Comparison of ENCODE assay signal across 16 cellular contexts in genomic region chr20:58523916-58524315, GRCh38. TPM values are rescaled to one million over a fixed set of nuclear protein-coding genes. Genes with fewer than 3 reads are reported as not detected.
DNase-seq lines count a peak whose midpoint lies in the region; ATAC-seq and TF ChIP-seq lines count a peak whose summit lies in the region.
"Had no signal": no experiment of that assay in that cellular context is flagged by ENCODE, and none has a peak within 500 bp of the region (broad histone marks: within the 10 kb centered on the region; RNA-seq: fewer than 3 reads in every experiment).

No MANE protein-coding gene starts in this region.

- H2BK12ac ChIP-seq in mesenchymal stem cell (ENCODE audit: low read length in 2 of 2): no peak overlapping the region

- no peak overlapping the region for H3K4me2 ChIP-seq in mesenchymal stem cell (ENCODE audit: low read length, poor library complexity, severe bottlenecking)
- H3K4me2 ChIP-seq: A549 had no signal

- in situ Hi-C loops in astrocyte of the cerebellum (cut with HindIII; ENCODE audit: low sequenced_read_pairs): no loop called here

- H2AK5ac ChIP-seq in mesenchymal stem cell (ENCODE audit: low read length, severe bottlenecking): no peak overlapping the region

- no peak for ATAC-seq in GM18907 (IDR thresholded peaks at IDR 0.05; ENCODE audit: unreplicated experiment)
- no peak for ATAC-seq in HG03442 (IDR thresholded peaks at IDR 0.05; ENCODE audit: unreplicated experiment)
- ATAC-seq: A549; stimulated activated naive CD8-positive, alpha-beta T cell treated with anti-CD3 and anti-CD28 coated beads, Interleukin-15, amount 100 ng/mL, for 72 hours had no signal

- no peak overlapping the region for H4K8ac ChIP-seq in mesenchymal stem cell (ENCODE audit: low read length)

- TF ChIP-seq EP300 in stomach (IDR thresholded peaks at IDR 0.05): no peak

- peak overlapping the region; percentile 73 for H3K27ac ChIP-seq in ACC112 (ENCODE audit: low read depth, low read length)
- H3K27ac ChIP-seq in mesenchymal stem cell (ENCODE audit: low read length, poor library complexity, severe bottlenecking): no peak overlapping the region
- no peak overlapping the region for H3K27ac ChIP-seq in stomach

- no peak overlapping the region for H2BK15ac ChIP-seq in mesenchymal stem cell (ENCODE audit: low read depth, poor library complexity, severe bottlenecking)

- no peak overlapping the region for H2BK5ac ChIP-seq in mesenchymal stem cell (ENCODE audit: low read depth, low read length, poor library complexity, severe bottlenecking)

- H3K9me3 ChIP-seq in mesenchymal stem cell (ENCODE audit: control insufficient read depth, low read length) (peaks cover 34% of the 10 kb centered on the region), stomach (peaks cover 0 to 29% (median 22%) of the 10 kb centered on the region in 4 donors)

- no peak overlapping the region for H3K4ac ChIP-seq in mesenchymal stem cell (ENCODE audit: low read depth in 1 of 2, low read length in 2 of 2)

- peaks cover 33% of the 10 kb centered on the region for H3K4me1 ChIP-seq in ACC112 (ENCODE audit: control insufficient read depth, insufficient read depth, low read length, unreplicated experiment)
- no peaks in the 10 kb centered on the region for H3K4me1 ChIP-seq in mesenchymal stem cell (ENCODE audit: control insufficient read depth, insufficient read depth, low read depth, low read length)
- peaks cover 7 to 15% (median 12%) of the 10 kb centered on the region in 4 donors for H3K4me1 ChIP-seq in stomach
- H3K4me1 ChIP-seq: A549 had no signal

- TF ChIP-seq POLR2A in stomach (IDR thresholded peaks at IDR 0.05): no peak

- H2AFZ ChIP-seq in ACC112 (ENCODE audit: low read length, unreplicated experiment): peak overlapping the region; percentile 43
- no peak overlapping the region for H2AFZ ChIP-seq in mesenchymal stem cell (ENCODE audit: low read depth, low read length)

- no peaks in the 10 kb centered on the region for H3K79me1 ChIP-seq in mesenchymal stem cell (replicated peaks; ENCODE audit: low read length, poor library complexity, severe bottlenecking)

- 73% methylated on average over 1 of the region's 3 CpGs for WGBS in mesenchymal stem cell
- 45 to 59% (median 54%) methylated on average over 3 of the region's 3 CpGs for WGBS in stomach, 5 donors

- no peak overlapping the region for H3K18ac ChIP-seq in mesenchymal stem cell (ENCODE audit: low read depth in 1 of 2, low read length in 2 of 2)

- H2BK120ac ChIP-seq in mesenchymal stem cell (ENCODE audit: low read depth, low read length): no peak overlapping the region

- H3K4me3 ChIP-seq in ACC112 (ENCODE audit: low read depth, low read length) (no peak overlapping the region), astrocyte of the cerebellum (ENCODE audit: low read depth, low read length) (no peak overlapping the region), mesenchymal stem cell (ENCODE audit: insufficient read depth in 1 of 2, low read depth in 1 of 2, low read length in 2 of 2) (no peak overlapping the region), stomach (no peak overlapping the region)
- H3K4me3 ChIP-seq: A549 had no signal

- intact Hi-C loops in stomach (cut with DNase I; ENCODE audit: low total_unique reads): no loop called here

- peaks cover 9% of the 10 kb centered on the region for H3K36me3 ChIP-seq in ACC112 (ENCODE audit: insufficient read depth, low read length)
- H3K36me3 ChIP-seq in mesenchymal stem cell (ENCODE audit: control insufficient read depth in 1 of 2, insufficient read depth in 2 of 2, low read depth in 1 of 2, low read length in 2 of 2): no peaks in the 10 kb centered on the region
- H3K36me3 ChIP-seq in stomach: no peaks in the 10 kb centered on the region

- DNase-seq in HT1080 (ENCODE audit: low read depth) (peak; percentile 48), astrocyte of the cerebellum (ENCODE audit: low read depth) (peak; percentile 53), mesenchymal stem cell (peak; percentile 8), stomach (no peak)
- DNase-seq in activated effector memory CD4-positive, alpha-beta T cell treated with Interleukin-2 at 50 U/mL for 16 hours: no peak
- DNase-seq: activated CD4-positive, alpha-beta T cell treated with anti-CD3 and anti-CD28 coated beads, Interleukin-2, amount 50 U/mL, for 4 hours; activated naive CD4-positive, alpha-beta T cell treated with anti-CD3 and anti-CD28 coated beads for 36 hours; DND-41; NCI-H1105 treated with DMSO at 0.1 percent for 48 hours; NCI-H2171; RPMI8226; stimulated activated naive CD8-positive, alpha-beta T cell treated with anti-CD3 and anti-CD28 coated beads, Interleukin-15, amount 100 ng/mL, for 72 hours had no signal

- no peaks in the 10 kb centered on the region for H3K27me3 ChIP-seq in ACC112 (ENCODE audit: insufficient read depth, low read length)
- H3K27me3 ChIP-seq in mesenchymal stem cell (ENCODE audit: control insufficient read depth in 1 of 2, insufficient read depth in 1 of 2, low read length in 2 of 2): peaks cover 0 to 7% of the 10 kb centered on the region in 2 experiments
- peaks cover 0 to 21% (median 0%) of the 10 kb centered on the region in 3 donors for H3K27me3 ChIP-seq in stomach

- no peak overlapping the region for H3K14ac ChIP-seq in mesenchymal stem cell (ENCODE audit: low read length in 2 of 2)

- no peak overlapping the region for H4K91ac ChIP-seq in mesenchymal stem cell (ENCODE audit: low read length)

- H3K9ac ChIP-seq in mesenchymal stem cell (ENCODE audit: low read length): peak overlapping the region; percentile 16

- H3K23ac ChIP-seq in mesenchymal stem cell (ENCODE audit: low read length in 2 of 2): no peak overlapping the region

- TF ChIP-seq CTCF in astrocyte of the cerebellum (IDR thresholded peaks at IDR 0.05; ENCODE audit: low read depth, low read length, missing control alignments) (no peak), stomach (IDR thresholded peaks at IDR 0.05) (no peak)

- no peaks in the 10 kb centered on the region for H3K79me2 ChIP-seq in ACC112 (ENCODE audit: control insufficient read depth, insufficient read depth, low read length, unreplicated experiment)

RNA-seq across cellular contexts. Expression of gene APCDD1L, which starts 8.7 kb away (rescaled TPM):
- total RNA-seq in HT1080 (2014; rRNA removed; shearing (Covaris generic)): 0.27 and 1.0 TPM in 2 replicates
- 2.7 and 2.8 TPM in 2 replicates for polyA plus RNA-seq in HT1080 (2015; cell fraction: cytosol; rRNA removed)
- polyA plus RNA-seq in HT1080 (2015; cell fraction: nucleus; rRNA removed): 2.8 and 4.8 TPM in 2 replicates
- polyA plus RNA-seq in mesenchymal stem cell (2013, experiment 1 of 2): 0.17 TPM
- polyA plus RNA-seq in mesenchymal stem cell (2013, experiment 2 of 2): 0.16 TPM
- total RNA-seq in stomach: 1 to 10 TPM in 2 of 5 donors, not detected in 3; 1.4 to 2.0 TPM
- under 1 TPM in 2 of 3 donors, not detected in 1; 0.12 to 0.25 TPM for polyA plus RNA-seq in stomach
- total RNA-seq: activated naive CD4-positive, alpha-beta T cell treated with anti-CD3 and anti-CD28 coated beads for 36 hours had no signal
- polyA plus RNA-seq: A549 had no signal

Comparison
In these comparisons a context has a peak if more than half of its experiments do, and no peak if none do; other contexts are left out.
1. DNase-seq: peak in HT1080 (single experiment), astrocyte of the cerebellum (single experiment) and mesenchymal stem cell (single experiment); none in activated effector memory CD4-positive, alpha-beta T cell treated with Interleukin-2 at 50 U/mL for 16 hours (single experiment) and stomach (single experiment).